In the genomic region with DNA sequence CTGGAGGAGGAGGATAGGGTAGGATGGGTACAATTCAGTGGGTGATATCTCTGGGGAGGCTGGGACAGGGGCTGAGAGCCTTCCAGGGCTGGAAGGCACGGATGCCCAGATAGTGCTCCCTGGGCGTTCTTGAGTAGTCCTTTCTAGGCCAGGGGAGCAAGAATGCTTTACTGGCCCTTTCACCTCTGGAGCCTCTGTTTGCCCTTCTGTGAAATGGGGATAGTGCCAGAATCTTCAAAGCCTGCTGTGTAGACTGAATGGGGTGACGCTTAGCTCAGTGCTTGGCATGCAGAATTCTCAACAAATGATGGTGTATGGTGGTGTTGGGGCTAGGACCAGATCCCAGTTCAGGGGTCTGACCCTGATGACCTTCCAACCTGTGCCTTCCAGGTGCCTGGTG, we compare ENCODE assay signal across 2 cellular contexts.
TF ChIP-seq lines count a peak whose summit lies in the region.

No MANE protein-coding gene starts in this region.

TF ChIP-seq in HepG2, 621 proteins besides CTCF, POLR2A, EP300 and RAD21:
- peak; percentile 87 for TF ChIP-seq ZNF629 (CRISPR knock-in tag; conservative IDR thresholded peaks at IDR 0.05)
- TF ChIP-seq MTF1 (CRISPR knock-in tag; IDR thresholded peaks at IDR 0.05), result no peak

TF ChIP-seq in H1, 55 proteins besides CTCF, POLR2A, EP300 and RAD21:
- peak; percentile 57; the same call in 1 of the 2 replicates for TF ChIP-seq KDM1A (IDR thresholded peaks at IDR 0.05; ENCODE audit: borderline replicate concordance, low read length)
- no peak for TF ChIP-seq POU5F1 (IDR thresholded peaks at IDR 0.05; ENCODE audit: low read depth, low read length)
- TF ChIP-seq CBX5 (IDR thresholded peaks at IDR 0.05; ENCODE audit: low read depth, low read length), result no peak
- no peak for TF ChIP-seq BRCA1 (IDR thresholded peaks at IDR 0.05; ENCODE audit: low read depth, low read length)
- TF ChIP-seq TEAD4 (IDR thresholded peaks at IDR 0.05; ENCODE audit: low read depth, low read length), result no peak
- no peak for TF ChIP-seq PHF8 (conservative IDR thresholded peaks at IDR 0.05; ENCODE audit: low read depth, low read length)
- TF ChIP-seq HDAC6 (IDR thresholded peaks at IDR 0.05; ENCODE audit: low read depth, low read length), result no peak
